10 cellular contexts compared by ENCODE assay signal in the genomic region with DNA sequence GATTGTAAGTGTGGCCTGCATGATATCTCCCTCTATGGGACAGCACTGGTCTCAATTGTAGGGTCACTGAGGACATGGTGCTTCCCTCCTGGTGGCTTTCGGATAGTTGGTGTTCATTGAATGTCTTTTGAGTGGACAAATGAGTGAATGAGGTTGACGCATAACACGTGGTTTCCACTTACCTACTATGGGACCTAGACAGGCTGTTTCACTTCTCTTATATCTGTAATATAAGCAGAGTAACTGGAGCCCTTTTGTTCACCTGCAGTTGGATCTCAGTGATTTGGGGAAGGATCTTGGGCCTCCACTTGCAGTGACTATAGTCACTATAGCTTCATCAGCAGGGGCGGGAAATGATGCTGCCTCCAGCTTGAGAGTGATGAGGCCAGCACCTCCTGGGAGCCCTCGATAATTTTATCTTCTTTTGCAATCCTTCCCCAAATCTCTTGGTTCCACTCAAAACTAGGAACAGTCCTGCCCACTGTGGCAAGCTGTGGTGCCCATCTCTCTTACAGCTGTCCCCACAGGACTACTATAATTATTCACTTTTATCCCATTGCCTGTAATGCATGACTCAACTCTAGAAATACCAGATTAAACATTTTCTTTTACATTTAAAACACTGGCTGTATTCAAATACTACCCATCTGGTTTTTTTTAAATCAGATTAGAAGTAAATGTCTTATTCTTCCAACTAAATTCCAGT.
DNase-seq lines count a peak whose midpoint lies in the region; ATAC-seq and TF ChIP-seq lines count a peak whose summit lies in the region.
"Had no signal": no experiment of that assay in that cellular context is flagged by ENCODE, and none has a peak within 500 bp of the region (broad histone marks: within the 10 kb centered on the region; RNA-seq: fewer than 3 reads in every experiment).

No MANE protein-coding gene starts in this region.

- H3K9me3 Mint-ChIP-seq in activated CD4-positive, alpha-beta memory T cell treated with anti-CD3 and anti-CD28 coated beads, Interleukin-2, amount 10 ng/mL, durations not matched to agents 7 days and 5 days = no peaks in the 10 kb centered on the region

- H3K4me3 Mint-ChIP-seq in activated CD4-positive, alpha-beta memory T cell treated with anti-CD3 and anti-CD28 coated beads, Interleukin-2, amount 10 ng/mL, durations not matched to agents 7 days and 5 days = no peak overlapping the region
- H3K4me3 Mint-ChIP-seq: activated naive CD8-positive, alpha-beta T cell had no signal

- peaks cover 44% of the 10 kb centered on the region for H3K36me3 Mint-ChIP-seq in activated CD4-positive, alpha-beta memory T cell treated with anti-CD3 and anti-CD28 coated beads, Interleukin-2, amount 10 ng/mL, durations not matched to agents 7 days and 5 days (ENCODE audit: low read depth)

- peaks cover 48% of the 10 kb centered on the region for H3K4me1 Mint-ChIP-seq in activated CD4-positive, alpha-beta memory T cell treated with anti-CD3 and anti-CD28 coated beads, Interleukin-2, amount 10 ng/mL, durations not matched to agents 7 days and 5 days

- POLR2A ChIA-PET in activated CD4-positive, alpha-beta memory T cell treated with anti-CD3 and anti-CD28 coated beads, Interleukin-2, amount 10 ng/mL, durations not matched to agents 7 days and 5 days (lab: Charles Lee) = interaction anchor here (0.7 to 1.2 kb wide), 2 partner anchors 18 to 19 kb away, joined by 3 read pairs; no protein-coding TSS in a partner anchor
- POLR2A ChIA-PET in HEK293T (lab: Yijun Ruan, JAX) = no interaction called here

- peak overlapping the region; percentile 58 for H3K27ac Mint-ChIP-seq in activated CD4-positive, alpha-beta memory T cell treated with anti-CD3 and anti-CD28 coated beads, Interleukin-2, amount 10 ng/mL, durations not matched to agents 7 days and 5 days
- H3K27ac Mint-ChIP-seq: activated naive CD8-positive, alpha-beta T cell had no signal

- peak; percentile 53 for ATAC-seq in HG02759 (IDR thresholded peaks at IDR 0.05; ENCODE audit: unreplicated experiment)

- no peaks in the 10 kb centered on the region for H3K27me3 Mint-ChIP-seq in activated CD4-positive, alpha-beta memory T cell treated with anti-CD3 and anti-CD28 coated beads, Interleukin-2, amount 10 ng/mL, durations not matched to agents 7 days and 5 days
- H3K27me3 Mint-ChIP-seq: activated naive CD8-positive, alpha-beta T cell had no signal

- peak; percentile 24 for DNase-seq in stimulated activated CD4-positive, alpha-beta T cell treated with anti-CD3 and anti-CD28 coated beads, Interleukin-4, amount 100 ng/mL, for 24 hours
- DNase-seq in stimulated activated CD4-positive, alpha-beta T cell treated with anti-CD3 and anti-CD28 coated beads, Interleukin-2, amount 100 ng/mL, for 24 hours = no peak
- DNase-seq in activated CD4-positive, alpha-beta memory T cell treated with anti-CD3 and anti-CD28 coated beads, Interleukin-2, amount 10 ng/mL, durations not matched to agents 7 days and 5 days = no peak
- DNase-seq in NCI-H146 treated with DMSO at 0.1 percent for 48 hours (lab: John Stamatoyannopoulos, UW; ENCODE audit: unreplicated experiment) = no peak
- no peak for DNase-seq in HEK293T (ENCODE audit: extremely low spot score)
- DNase-seq in NCI-H1092 treated with DMSO at 0.1 percent for 48 hours (lab: John Stamatoyannopoulos, UW) = no peak
- no peak for DNase-seq in middle frontal gyrus (ENCODE audit: extremely low spot score, low spot score)
- DNase-seq: glutamatergic neuron had no signal

- CTCF ChIA-PET in activated CD4-positive, alpha-beta memory T cell treated with anti-CD3 and anti-CD28 coated beads, Interleukin-2, amount 10 ng/mL, durations not matched to agents 7 days and 5 days (lab: Charles Lee) = no interaction called here
- CTCF ChIA-PET in HEK293T (lab: Yijun Ruan, JAX) = interaction anchor here (0.6 kb wide), 1 partner anchor 391 kb away, joined by 4 read pairs; no protein-coding TSS in a partner anchor

TF ChIP-seq in HEK293T, 16 proteins besides CTCF, POLR2A, EP300 and RAD21:
- no peak for TF ChIP-seq FOXK2 (IDR thresholded peaks at IDR 0.05)
- TF ChIP-seq ARNT (IDR thresholded peaks at IDR 0.05) = no peak
- TF ChIP-seq TARDBP (IDR thresholded peaks at IDR 0.05) = no peak
- TF ChIP-seq FOXA1 (IDR thresholded peaks at IDR 0.05) = no peak
- TF ChIP-seq FOXM1 (IDR thresholded peaks at IDR 0.05; ENCODE audit: borderline replicate concordance) = no peak
- no peak for TF ChIP-seq L3MBTL2 (conservative IDR thresholded peaks at IDR 0.05)
- TF ChIP-seq, protein P1, sequence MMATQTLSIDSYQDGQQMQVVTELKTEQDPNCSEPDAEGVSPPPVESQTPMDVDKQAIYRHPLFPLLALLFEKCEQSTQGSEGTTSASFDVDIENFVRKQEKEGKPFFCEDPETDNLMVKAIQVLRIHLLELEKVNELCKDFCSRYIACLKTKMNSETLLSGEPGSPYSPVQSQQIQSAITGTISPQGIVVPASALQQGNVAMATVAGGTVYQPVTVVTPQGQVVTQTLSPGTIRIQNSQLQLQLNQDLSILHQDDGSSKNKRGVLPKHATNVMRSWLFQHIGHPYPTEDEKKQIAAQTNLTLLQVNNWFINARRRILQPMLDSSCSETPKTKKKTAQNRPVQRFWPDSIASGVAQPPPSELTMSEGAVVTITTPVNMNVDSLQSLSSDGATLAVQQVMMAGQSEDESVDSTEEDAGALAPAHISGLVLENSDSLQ (IDR thresholded peaks at IDR 0.05) = no peak
- TF ChIP-seq BHLHE40 (IDR thresholded peaks at IDR 0.05; ENCODE audit: borderline replicate concordance) = no peak
- no peak for TF ChIP-seq SUZ12 (IDR thresholded peaks at IDR 0.05)
- no peak for TF ChIP-seq NFRKB (IDR thresholded peaks at IDR 0.05)
- no peak for TF ChIP-seq CTBP1 (IDR thresholded peaks at IDR 0.05; ENCODE audit: borderline replicate concordance)
- no peak for TF ChIP-seq ELF4 (IDR thresholded peaks at IDR 0.05)
- no peak for TF ChIP-seq LEF1 (IDR thresholded peaks at IDR 0.05; ENCODE audit: borderline replicate concordance)
